ENCODE assay signal across 12 cellular contexts in genomic region chr6:48766349-48766748, GRCh38.
A peak's percentile ranks its signal among the peaks of the same experiment; 100 is the strongest.
DNase-seq lines count a peak whose midpoint lies in the region; ATAC-seq and TF ChIP-seq lines count a peak whose summit lies in the region.
"Had no signal": no experiment of that assay in that cellular context is flagged by ENCODE, and none has a peak within 500 bp of the region (broad histone marks: within the 10 kb centered on the region; RNA-seq: fewer than 3 reads in every experiment).

No MANE protein-coding gene starts in this region.

- no peak for TF ChIP-seq POLR2A in thyroid gland (IDR thresholded peaks at IDR 0.05)

- H3K4me1 Mint-ChIP-seq in activated T-cell treated with anti-CD3 and anti-CD28 coated beads, Interleukin-2, amount 50 U/mL, for 72 hours (ENCODE audit: low read depth), result no peaks in the 10 kb centered on the region

- H3K27me3 Mint-ChIP-seq in activated T-cell treated with anti-CD3 and anti-CD28 coated beads, Interleukin-2, amount 50 U/mL, for 72 hours (ENCODE audit: low read depth), result no peaks in the 10 kb centered on the region

- H3K9me3 ChIP-seq in thyroid gland, result no peaks in the 10 kb centered on the region

- DNase-seq in HS-5 (ENCODE audit: low read depth), result peak; percentile 76
- peak; percentile 31 for DNase-seq in amniotic stem cell (lab: John Stamatoyannopoulos, UW)
- DNase-seq in fibroblast of the conjunctiva (ENCODE audit: low read depth), result peak; percentile 27
- DNase-seq in stimulated activated CD4-positive, alpha-beta T cell treated with anti-CD3 and anti-CD28 coated beads, Interleukin-2, amount 100 ng/mL, for 24 hours, result no peak
- DNase-seq in activated T-cell treated with anti-CD3 and anti-CD28 coated beads, Interleukin-2, amount 50 U/mL, for 72 hours, result no peak
- DNase-seq in thyroid gland, result no peak
- DNase-seq: activated CD8-positive, alpha-beta memory T cell treated with anti-CD3 and anti-CD28 coated beads, Interleukin-2, amount 50 U/mL, for 48 hours; H7; NCI-H1105; occipital lobe had no signal

- H2AFZ ChIP-seq in ACC112 (ENCODE audit: low read length, unreplicated experiment), result peak overlapping the region; percentile 55

- no peak overlapping the region for H3K4me3 Mint-ChIP-seq in activated T-cell treated with anti-CD3 and anti-CD28 coated beads, Interleukin-2, amount 50 U/mL, for 72 hours

- intact Hi-C loops in thyroid gland (cut with DNase I), result no loop called here

- no peaks in the 10 kb centered on the region for H3K27me3 ChIP-seq in ACC112 (ENCODE audit: insufficient read depth, low read length)
- no peaks in the 10 kb centered on the region for H3K27me3 ChIP-seq in thyroid gland

- H3K27ac Mint-ChIP-seq in activated T-cell treated with anti-CD3 and anti-CD28 coated beads, Interleukin-2, amount 50 U/mL, for 72 hours, result no peak overlapping the region

- no peak for ATAC-seq in activated T-cell treated with anti-CD3 and anti-CD28 coated beads, Interleukin-2, amount 50 U/mL, for 72 hours (replicated peaks in 1 of 2)
- no peak for ATAC-seq in GM21423 (IDR thresholded peaks at IDR 0.05; ENCODE audit: unreplicated experiment)

- no peaks in the 10 kb centered on the region for H3K36me3 Mint-ChIP-seq in activated T-cell treated with anti-CD3 and anti-CD28 coated beads, Interleukin-2, amount 50 U/mL, for 72 hours (ENCODE audit: insufficient read depth in 2 of 2)

- 88 to 89% methylated on average over 3 of the region's 3 CpGs for WGBS in thyroid gland, 2 donors

- H3K27ac ChIP-seq in ACC112 (ENCODE audit: low read depth, low read length), result peak overlapping the region; percentile 49
- no peak overlapping the region for H3K27ac ChIP-seq in thyroid gland

- no peaks in the 10 kb centered on the region for H3K9me3 Mint-ChIP-seq in activated T-cell treated with anti-CD3 and anti-CD28 coated beads, Interleukin-2, amount 50 U/mL, for 72 hours

- H3K4me1 ChIP-seq in ACC112 (ENCODE audit: control insufficient read depth, insufficient read depth, low read length, unreplicated experiment) (peaks cover 21% of the 10 kb centered on the region), thyroid gland (no peaks in the 10 kb centered on the region)

- H3K4me3 ChIP-seq in ACC112 (ENCODE audit: low read depth, low read length), result no peak overlapping the region
- H3K4me3 ChIP-seq in thyroid gland (replicated peaks in 1 of 3), result no peak overlapping the region

- TF ChIP-seq CTCF in thyroid gland (IDR thresholded peaks at IDR 0.05), result no peak

- no peaks in the 10 kb centered on the region for H3K79me2 ChIP-seq in ACC112 (ENCODE audit: control insufficient read depth, insufficient read depth, low read length, unreplicated experiment)

- no peaks in the 10 kb centered on the region for H3K36me3 ChIP-seq in ACC112 (ENCODE audit: insufficient read depth, low read length)
- H3K36me3 ChIP-seq in thyroid gland, result no peaks in the 10 kb centered on the region

Comparison
In these comparisons a context has a peak if more than half of its experiments do, and no peak if none do; other contexts are left out.
1. DNase-seq: peak in HS-5 (single experiment), amniotic stem cell (single experiment) and fibroblast of the conjunctiva (single experiment); none in stimulated activated CD4-positive, alpha-beta T cell treated with anti-CD3 and anti-CD28 coated beads, Interleukin-2, amount 100 ng/mL, for 24 hours (0 of 2), activated T-cell treated with anti-CD3 and anti-CD28 coated beads, Interleukin-2, amount 50 U/mL, for 72 hours (0 of 2) and thyroid gland (0 of 2).